In genomic region chr4:82715731-82716617, GRCh38 we compare ENCODE assay signal across 13 cellular contexts.
DNase-seq lines count a peak whose midpoint lies in the region; ATAC-seq, FAIRE-seq and TF ChIP-seq lines count a peak whose summit lies in the region.
"Had no signal": no experiment of that assay in that cellular context is flagged by ENCODE, and none has a peak within 500 bp of the region (broad histone marks: within the 10 kb centered on the region; RNA-seq: fewer than 3 reads in every experiment).

No MANE protein-coding gene starts in this region.

- H3K9ac ChIP-seq in astrocyte (ENCODE audit: low read length): no peak overlapping the region

- H3K4me3 ChIP-seq in astrocyte (ENCODE audit: insufficient read depth, low read depth, low read length) (no peak overlapping the region), thyroid gland (replicated peaks in 1 of 3) (no peak overlapping the region)

- no peak for TF ChIP-seq POLR2A in thyroid gland (IDR thresholded peaks at IDR 0.05)

- no peak overlapping the region for H3K4me2 ChIP-seq in astrocyte (ENCODE audit: low read length)

- H3K27ac ChIP-seq in astrocyte (ENCODE audit: low read depth, low read length): no peak overlapping the region
- H3K27ac ChIP-seq in thyroid gland: peak overlapping the region; percentile 10 to 35 (median 29)

- H3K9me3 ChIP-seq in astrocyte (ENCODE audit: insufficient read depth, low read depth, low read length) (no peaks in the 10 kb centered on the region), thyroid gland (no peaks in the 10 kb centered on the region)

- FAIRE-seq in astrocyte (lab: Jason Lieb, UNC): no peak

- intact Hi-C loops in thyroid gland (cut with DNase I): no loop called here

- H3K4me3 Mint-ChIP-seq in astrocyte (ENCODE audit: unreplicated experiment): no peak overlapping the region
- H3K4me3 Mint-ChIP-seq: activated CD4-positive, alpha-beta memory T cell treated with anti-CD3 and anti-CD28 coated beads for 36 hours; activated naive CD4-positive, alpha-beta T cell treated with anti-CD3 and anti-CD28 coated beads, Interleukin-2, amount 50 U/mL, for 24 hours; natural killer cell treated with Interleukin-12 subunit alpha and Interleukin-12 subunit beta and Interleukin-15 and Interleukin-18, amount 100 ng/mL, for 72 hours had no signal

- H3K27me3 ChIP-seq in astrocyte (ENCODE audit: insufficient read depth, low read length) (no peaks in the 10 kb centered on the region), thyroid gland (no peaks in the 10 kb centered on the region)

- H3K27me3 Mint-ChIP-seq in astrocyte (ENCODE audit: low read depth, unreplicated experiment): no peaks in the 10 kb centered on the region
- H3K27me3 Mint-ChIP-seq: activated naive CD4-positive, alpha-beta T cell treated with anti-CD3 and anti-CD28 coated beads, Interleukin-2, amount 50 U/mL, for 24 hours; natural killer cell treated with Interleukin-12 subunit alpha and Interleukin-12 subunit beta and Interleukin-15 and Interleukin-18, amount 100 ng/mL, for 72 hours had no signal

- H3K4me1 ChIP-seq in astrocyte (ENCODE audit: insufficient read depth, low read length) (no peaks in the 10 kb centered on the region), thyroid gland (peaks cover 41 to 45% of the 10 kb centered on the region in 2 donors)

- H3K36me3 ChIP-seq in astrocyte (ENCODE audit: insufficient read depth, low read length) (no peaks in the 10 kb centered on the region), thyroid gland (no peaks in the 10 kb centered on the region)

- H2AFZ ChIP-seq in astrocyte (ENCODE audit: low read depth, low read length): no peak overlapping the region

- DNase-seq in NOMO-1 treated with DMSO at 0.1 percent for 48 hours (lab: John Stamatoyannopoulos, UW; ENCODE audit: unreplicated experiment): peak; percentile 35
- no peak for DNase-seq in NOMO-1 treated with dmso at 0.1 percent for 144 hours (lab: John Stamatoyannopoulos, UW; ENCODE audit: unreplicated experiment)
- peak; percentile 49 for DNase-seq in astrocyte (ENCODE audit: low read depth)
- DNase-seq in iris pigment epithelial cell (ENCODE audit: low read depth): peak; percentile 49
- no peak for DNase-seq in thyroid gland
- no peak for DNase-seq in NCI-H774 (lab: John Stamatoyannopoulos, UW)
- DNase-seq: activated CD4-positive, alpha-beta memory T cell treated with anti-CD3 and anti-CD28 coated beads for 36 hours; NCI-H1930; OCI-M1 had no signal

- no peak for ATAC-seq in HG03108 (IDR thresholded peaks at IDR 0.05; ENCODE audit: unreplicated experiment)
- ATAC-seq in HG03520 (IDR thresholded peaks at IDR 0.05; ENCODE audit: unreplicated experiment): no peak
- ATAC-seq: natural killer cell treated with Interleukin-12 subunit alpha and Interleukin-12 subunit beta and Interleukin-15 and Interleukin-18, amount 100 ng/mL, for 72 hours had no signal

- H3K9me3 Mint-ChIP-seq in astrocyte (ENCODE audit: unreplicated experiment): no peaks in the 10 kb centered on the region
- H3K9me3 Mint-ChIP-seq: activated CD4-positive, alpha-beta memory T cell treated with anti-CD3 and anti-CD28 coated beads for 36 hours; activated naive CD4-positive, alpha-beta T cell treated with anti-CD3 and anti-CD28 coated beads, Interleukin-2, amount 50 U/mL, for 24 hours; natural killer cell treated with Interleukin-12 subunit alpha and Interleukin-12 subunit beta and Interleukin-15 and Interleukin-18, amount 100 ng/mL, for 72 hours had no signal

- 70 to 74% methylated on average over 12 of the region's 12 CpGs for WGBS in thyroid gland, 2 donors

- H3K27ac Mint-ChIP-seq in astrocyte (ENCODE audit: unreplicated experiment): peak overlapping the region; percentile 60
- H3K27ac Mint-ChIP-seq: activated CD4-positive, alpha-beta memory T cell treated with anti-CD3 and anti-CD28 coated beads for 36 hours; activated naive CD4-positive, alpha-beta T cell treated with anti-CD3 and anti-CD28 coated beads, Interleukin-2, amount 50 U/mL, for 24 hours; natural killer cell treated with Interleukin-12 subunit alpha and Interleukin-12 subunit beta and Interleukin-15 and Interleukin-18, amount 100 ng/mL, for 72 hours had no signal

- H4K20me1 ChIP-seq in astrocyte (ENCODE audit: insufficient read depth, low read length): peaks cover 35% of the 10 kb centered on the region

- TF ChIP-seq CTCF in astrocyte (IDR thresholded peaks at IDR 0.05; ENCODE audit: insufficient read depth, low read depth, low read length) (no peak), thyroid gland (IDR thresholded peaks at IDR 0.05) (no peak)

- peaks cover 4% of the 10 kb centered on the region for H3K36me3 Mint-ChIP-seq in astrocyte (ENCODE audit: low read depth, unreplicated experiment)
- H3K36me3 Mint-ChIP-seq: activated CD4-positive, alpha-beta memory T cell treated with anti-CD3 and anti-CD28 coated beads for 36 hours; activated naive CD4-positive, alpha-beta T cell treated with anti-CD3 and anti-CD28 coated beads, Interleukin-2, amount 50 U/mL, for 24 hours; natural killer cell treated with Interleukin-12 subunit alpha and Interleukin-12 subunit beta and Interleukin-15 and Interleukin-18, amount 100 ng/mL, for 72 hours had no signal

- peaks cover 5% of the 10 kb centered on the region for H3K79me2 ChIP-seq in astrocyte (ENCODE audit: insufficient read depth, low read length)

- peaks cover 26% of the 10 kb centered on the region for H3K4me1 Mint-ChIP-seq in astrocyte (ENCODE audit: low read depth, unreplicated experiment)
- H3K4me1 Mint-ChIP-seq: activated naive CD4-positive, alpha-beta T cell treated with anti-CD3 and anti-CD28 coated beads, Interleukin-2, amount 50 U/mL, for 24 hours had no signal

Comparison
In these comparisons a context has a peak if more than half of its experiments do, and no peak if none do; other contexts are left out.
1. DNase-seq: peak in NOMO-1 treated with DMSO at 0.1 percent for 48 hours (single experiment), astrocyte (single experiment) and iris pigment epithelial cell (single experiment); none in NOMO-1 treated with dmso at 0.1 percent for 144 hours (single experiment), thyroid gland (0 of 2) and NCI-H774 (single experiment).